In the genomic region with DNA sequence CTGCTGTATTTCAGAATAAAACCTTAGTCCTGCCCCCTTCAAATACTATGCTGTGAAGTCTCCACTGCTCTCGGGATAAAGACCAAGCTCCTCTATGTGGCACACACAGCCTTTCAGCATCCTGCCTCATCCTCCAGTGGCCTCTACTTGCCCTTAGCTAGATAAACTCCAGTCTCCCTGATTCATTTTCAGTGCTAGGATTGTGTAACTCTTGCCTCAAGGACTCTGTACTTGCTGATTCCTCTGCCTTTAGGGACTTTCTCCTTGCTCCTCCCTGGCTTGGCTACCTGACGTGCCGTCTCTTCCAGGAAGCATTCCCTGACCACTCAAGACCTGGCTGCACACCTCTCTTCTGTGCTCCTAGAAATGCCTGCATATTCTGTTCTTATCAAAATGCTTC, we compare ENCODE assay signal across 20 cellular contexts.
DNase-seq lines count a peak whose midpoint lies in the region; ATAC-seq, FAIRE-seq and TF ChIP-seq lines count a peak whose summit lies in the region.
"Had no signal": no experiment of that assay in that cellular context is flagged by ENCODE, and none has a peak within 500 bp of the region (broad histone marks: within the 10 kb centered on the region; RNA-seq: fewer than 3 reads in every experiment).

No MANE protein-coding gene starts in this region.

- H3K4me3 ChIP-seq in HepG2 (replicated peaks in 1 of 3; ENCODE audit: insufficient read depth in 1 of 3, low read depth in 2 of 3, low read length in 3 of 3) (no peak overlapping the region), right lobe of liver (no peak overlapping the region), fibroblast of villous mesenchyme (ENCODE audit: low read depth, low read length) (no peak overlapping the region)
- H3K4me3 ChIP-seq: A549, HAP-1, Peyer's patch had no signal

- TF ChIP-seq CTCF in HepG2 (CRISPR knock-in tag; IDR thresholded peaks at IDR 0.05) (no peak), right lobe of liver (IDR thresholded peaks at IDR 0.05) (no peak), fibroblast of villous mesenchyme (IDR thresholded peaks at IDR 0.05; ENCODE audit: insufficient read depth, low read depth, low read length) (no peak), omental fat pad (IDR thresholded peaks at IDR 0.05) (no peak)

- DNase-seq in HepG2 (ENCODE audit: low spot score) (no peak), right lobe of liver (no peak), fibroblast of villous mesenchyme (ENCODE audit: low read depth) (peak; percentile 26), omental fat pad (ENCODE audit: low spot score) (no peak), GDM1 (lab: John Stamatoyannopoulos, UW) (no peak), LoVo (ENCODE audit: low spot score) (no peak), activated gamma-delta T cell treated with Interleukin-2 at 50 U/mL for 16 hours (no peak)
- DNase-seq: AML-193, DMS 273 treated with DMSO at 0.1 percent for 48 hours, IMR-90, Kasumi-1, NCI-H1105 treated with DMSO at 0.1 percent for 48 hours, NCI-H1694 treated with DMSO at 0.1 percent for 48 hours, NCI-H2107, NCI-H226, NCI-H524 treated with DMSO at 0.1 percent for 48 hours, Peyer's patch, Right ventricle myocardium superior had no signal

- CTCF ChIA-PET in HepG2 (lab: Yijun Ruan, JAX; ENCODE audit: low intra/inter-chr PET ratio, low total read pairs) = no interaction called here

- no peaks in the 10 kb centered on the region for H3K36me3 ChIP-seq in HepG2 (replicated peaks in 1 of 2; ENCODE audit: control insufficient read depth in 1 of 2, insufficient read depth in 2 of 2, low read length in 2 of 2)
- no peaks in the 10 kb centered on the region for H3K36me3 ChIP-seq in right lobe of liver
- H3K36me3 ChIP-seq: HAP-1, Peyer's patch had no signal

- H3K9ac ChIP-seq in HepG2 (ENCODE audit: insufficient read depth, low read depth, low read length) = no peak overlapping the region

- no peak overlapping the region for H2AFZ ChIP-seq in HepG2 (ENCODE audit: low read length)

- 8% methylated on average over 3 of the region's 3 CpGs for WGBS in HepG2 (ENCODE audit: low lambda C conversion rate)
- 40% methylated on average over 3 of the region's 3 CpGs for WGBS in right lobe of liver (ENCODE audit: insufficient coverage, low coverage, low lambda C conversion rate, missing lambda C conversion rate)

- H3K27me3 ChIP-seq in HepG2 (ENCODE audit: control insufficient read depth in 1 of 2, insufficient read depth in 2 of 2, low read length in 2 of 2) (peaks cover 0 to 11% of the 10 kb centered on the region in 2 experiments; a peak in 2 of 5 replicates), right lobe of liver (peaks cover 0 to 4% of the 10 kb centered on the region in 2 donors)
- H3K27me3 ChIP-seq: Peyer's patch had no signal

- H3K4me2 ChIP-seq in HepG2 (ENCODE audit: low read depth, low read length) = no peak overlapping the region
- H3K4me2 ChIP-seq: A549 had no signal

- H3K27ac ChIP-seq in HepG2 (ENCODE audit: extremely low read length, insufficient read depth, low read length) (no peak overlapping the region), right lobe of liver (no peak overlapping the region)
- H3K27ac ChIP-seq: A549, Peyer's patch had no signal

- no peak for TF ChIP-seq EP300 in HepG2 (IDR thresholded peaks at IDR 0.05; ENCODE audit: low read depth in 2 of 2, low read length in 2 of 2)
- no peak for TF ChIP-seq EP300 in HepG2 (CRISPR knock-in tag; IDR thresholded peaks at IDR 0.05; ENCODE audit: borderline replicate concordance)

- no peaks in the 10 kb centered on the region for H3K9me3 ChIP-seq in HepG2 (ENCODE audit: low read length)
- no peaks in the 10 kb centered on the region for H3K9me3 ChIP-seq in right lobe of liver
- H3K9me3 ChIP-seq: A549, HAP-1, Peyer's patch had no signal

- no peaks in the 10 kb centered on the region for H4K20me1 ChIP-seq in HepG2 (ENCODE audit: insufficient read depth, low read length)

- POLR2A ChIA-PET in HepG2 (lab: Yijun Ruan, JAX) = no interaction called here

- TF ChIP-seq RAD21 in HepG2 (CRISPR knock-in tag; IDR thresholded peaks at IDR 0.05) = no peak

- TF ChIP-seq POLR2A in HepG2 (IDR thresholded peaks at IDR 0.05; ENCODE audit: insufficient read depth in 1 of 2, low read depth in 2 of 2, low read length in 2 of 2) = no peak
- no peak for TF ChIP-seq POLR2A in right lobe of liver (IDR thresholded peaks at IDR 0.05)

- FAIRE-seq in HepG2 (lab: Jason Lieb, UNC) = no peak
- FAIRE-seq: A549 had no signal

- in situ Hi-C loops in HepG2 (cut with HindIII; ENCODE audit: extremely low pct_ligation_motif_present, low pct_unique_long_range_greater_than_20kb) = no loop called here

- intact Hi-C loops in HepG2 (cut with micrococcal nuclease; ENCODE audit: unreplicated experiment) = no loop called here
- intact Hi-C loops in right lobe of liver (cut with DNase I) = no loop called here

- H3K4me1 ChIP-seq in HepG2 (ENCODE audit: insufficient read depth, low read length) (no peaks in the 10 kb centered on the region), right lobe of liver (no peaks in the 10 kb centered on the region)
- H3K4me1 ChIP-seq: A549, HAP-1, Peyer's patch had no signal

- BruUV-seq in HepG2 (replicated peaks; lab: Mats Ljungman, UMichigan) = no TSS peak

- ATAC-seq in HepG2 = no peak
- no peak for ATAC-seq in right lobe of liver
- ATAC-seq in omental fat pad (ENCODE audit: low FRiP score) = peak; percentile 76

- no peaks in the 10 kb centered on the region for H3K79me2 ChIP-seq in HepG2 (ENCODE audit: insufficient read depth, low read length)

TF ChIP-seq in HepG2, 621 proteins besides CTCF, POLR2A, EP300 and RAD21:
- TF ChIP-seq ZEB1 (IDR thresholded peaks at IDR 0.05; ENCODE audit: insufficient replicate concordance, low read depth) (no peak), CEBPB (IDR thresholded peaks at IDR 0.05; ENCODE audit: borderline replicate concordance, low read depth, low read length) (peak; percentile 35; the same call in 1 of the 2 replicates)
